ENCODE assay signal across 16 cellular contexts in the genomic region with DNA sequence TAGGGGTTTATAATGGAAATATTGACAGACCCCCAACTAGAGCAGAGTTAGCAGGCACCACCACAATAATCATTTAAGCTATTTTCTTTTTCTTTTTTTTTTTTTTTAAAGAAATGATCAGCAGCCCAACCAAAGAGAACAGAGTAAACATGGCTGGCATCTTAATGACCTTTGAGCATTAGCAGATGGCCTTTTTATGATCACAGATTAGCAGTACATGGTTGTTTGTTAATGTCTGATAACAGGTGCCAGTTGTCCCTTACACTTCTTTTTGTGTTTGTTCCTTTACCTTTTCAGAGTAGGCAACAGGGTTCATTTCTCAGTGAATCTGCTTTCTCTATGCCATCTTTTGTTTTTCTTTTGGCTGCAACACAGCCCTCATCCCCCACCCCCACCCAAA.
"Had no signal": no experiment of that assay in that cellular context is flagged by ENCODE, and none has a peak within 500 bp of the region (broad histone marks: within the 10 kb centered on the region; RNA-seq: fewer than 3 reads in every experiment).

No MANE protein-coding gene starts in this region.

- H3K27ac Mint-ChIP-seq: activated CD4-positive, alpha-beta T cell treated with anti-CD3 and anti-CD28 coated beads, Interleukin-2, amount 10 ng/mL, durations not matched to agents 7 days and 5 days; activated naive CD8-positive, alpha-beta T cell treated with anti-CD3 and anti-CD28 coated beads, Interleukin-2, amount 10 ng/mL, durations not matched to agents 7 days and 5 days had no signal

- ATAC-seq: left lobe of liver, upper lobe of right lung had no signal

- H3K4me1 Mint-ChIP-seq: activated CD4-positive, alpha-beta T cell treated with anti-CD3 and anti-CD28 coated beads, Interleukin-2, amount 10 ng/mL, durations not matched to agents 7 days and 5 days; activated naive CD8-positive, alpha-beta T cell treated with anti-CD3 and anti-CD28 coated beads, Interleukin-2, amount 10 ng/mL, durations not matched to agents 7 days and 5 days; central memory CD8-positive, alpha-beta T cell; naive B cell had no signal

- H3K9me3 Mint-ChIP-seq: activated CD4-positive, alpha-beta T cell treated with anti-CD3 and anti-CD28 coated beads, Interleukin-2, amount 10 ng/mL, durations not matched to agents 7 days and 5 days had no signal

- H3K4me3 Mint-ChIP-seq: activated CD4-positive, alpha-beta T cell treated with anti-CD3 and anti-CD28 coated beads, Interleukin-2, amount 10 ng/mL, durations not matched to agents 7 days and 5 days; activated naive CD8-positive, alpha-beta T cell treated with anti-CD3 and anti-CD28 coated beads, Interleukin-2, amount 10 ng/mL, durations not matched to agents 7 days and 5 days; central memory CD8-positive, alpha-beta T cell; naive B cell had no signal

- H3K36me3 Mint-ChIP-seq: activated naive CD8-positive, alpha-beta T cell treated with anti-CD3 and anti-CD28 coated beads, Interleukin-2, amount 10 ng/mL, durations not matched to agents 7 days and 5 days had no signal

- DNase-seq: activated CD4-positive, alpha-beta T cell treated with anti-CD3 and anti-CD28 coated beads, Interleukin-2, amount 10 ng/mL, durations not matched to agents 7 days and 5 days; activated CD8-positive, alpha-beta memory T cell treated with anti-CD3 and anti-CD28 coated beads for 24 hours; activated naive CD8-positive, alpha-beta T cell treated with anti-CD3 and anti-CD28 coated beads, Interleukin-2, amount 10 ng/mL, durations not matched to agents 7 days and 5 days; brain microvascular endothelial cell; effector CD4-positive, alpha-beta T cell; islet precursor cell; mammary epithelial cell; naive B cell; pancreas; sigmoid colon; stimulated activated CD4-positive, alpha-beta T cell treated with anti-CD3 and anti-CD28 coated beads, Interleukin-2, amount 100 ng/mL, for 24 hours; stomach; testis; upper lobe of right lung had no signal

- H3K27me3 Mint-ChIP-seq: activated CD4-positive, alpha-beta T cell treated with anti-CD3 and anti-CD28 coated beads, Interleukin-2, amount 10 ng/mL, durations not matched to agents 7 days and 5 days; activated naive CD8-positive, alpha-beta T cell treated with anti-CD3 and anti-CD28 coated beads, Interleukin-2, amount 10 ng/mL, durations not matched to agents 7 days and 5 days; central memory CD8-positive, alpha-beta T cell had no signal
